ENCODE assay signal across 8 cellular contexts in genomic region chr7:72493850-72494661, GRCh38.
DNase-seq lines count a peak whose midpoint lies in the region; ATAC-seq, FAIRE-seq and TF ChIP-seq lines count a peak whose summit lies in the region.

No MANE protein-coding gene starts in this region.

- no peaks in the 10 kb centered on the region for H3K36me3 ChIP-seq in bronchial epithelial cell (ENCODE audit: control insufficient read depth, insufficient read depth, low read length)
- H3K36me3 ChIP-seq in keratinocyte (ENCODE audit: control insufficient read depth in 2 of 2, extremely low read depth in 1 of 2, insufficient read depth in 2 of 2, low read length in 2 of 2), result no peaks in the 10 kb centered on the region

- no peaks in the 10 kb centered on the region for H3K79me2 ChIP-seq in keratinocyte (ENCODE audit: control insufficient read depth, insufficient read depth, low read length)

- no peak overlapping the region for H3K4me3 ChIP-seq in GM12865 (ENCODE audit: low read depth, low read length)
- H3K4me3 ChIP-seq in bronchial epithelial cell (ENCODE audit: low read depth, low read length), result no peak overlapping the region
- H3K4me3 ChIP-seq in keratinocyte (ENCODE audit: control insufficient read depth in 2 of 3, extremely low read depth in 1 of 3, insufficient read depth in 2 of 3, low read depth in 1 of 3, low read length in 3 of 3), result no peak overlapping the region

- no peaks in the 10 kb centered on the region for H3K9me3 ChIP-seq in T-helper 17 cell (ENCODE audit: control insufficient read depth, low read length, poor library complexity, severe bottlenecking)
- no peaks in the 10 kb centered on the region for H3K9me3 ChIP-seq in keratinocyte (ENCODE audit: control insufficient read depth, low read depth, low read length)

- no peak overlapping the region for H2AFZ ChIP-seq in keratinocyte (ENCODE audit: control insufficient read depth, low read length)

- H3K27me3 Mint-ChIP-seq in T-helper 17 cell, result peaks cover 10% of the 10 kb centered on the region

- TF ChIP-seq CTCF in GM12865 (IDR thresholded peaks at IDR 0.05; ENCODE audit: insufficient read depth, low read depth, low read length, missing control alignments) (peak; percentile 71), bronchial epithelial cell (IDR thresholded peaks at IDR 0.05; ENCODE audit: insufficient read depth, low read length, severe bottlenecking) (peak; percentile 65), keratinocyte (optimal IDR thresholded peaks at IDR 0.05 in 1 of 3, IDR thresholded peaks at IDR 0.05 in 1 of 3, conservative IDR thresholded peaks at IDR 0.05 in 1 of 3; ENCODE audit: extremely low read depth in 1 of 3, insufficient read depth in 2 of 3, low read length in 3 of 3) (peak; percentile 55 to 73 (median 68))

- H3K4me1 Mint-ChIP-seq in T-helper 17 cell, result peaks cover 2% of the 10 kb centered on the region

- no peaks in the 10 kb centered on the region for H3K9me1 ChIP-seq in keratinocyte (ENCODE audit: control insufficient read depth, extremely low read depth, insufficient read depth, low read length)

- H3K27me3 ChIP-seq in bronchial epithelial cell (ENCODE audit: control insufficient read depth, insufficient read depth, low read length) (no peaks in the 10 kb centered on the region), keratinocyte (ENCODE audit: control insufficient read depth, extremely low read depth, insufficient read depth, low read length) (no peaks in the 10 kb centered on the region)

- H3K9ac ChIP-seq in keratinocyte (ENCODE audit: control insufficient read depth, extremely low read depth, insufficient read depth, low read length), result no peak overlapping the region

- ATAC-seq in T-helper 17 cell (no peak), GM21786 (IDR thresholded peaks at IDR 0.05; ENCODE audit: unreplicated experiment) (no peak)

- H3K36me3 Mint-ChIP-seq in T-helper 17 cell (ENCODE audit: low read depth), result no peaks in the 10 kb centered on the region

- no peak overlapping the region for H3K27ac Mint-ChIP-seq in T-helper 17 cell

- no peak overlapping the region for H3K27ac ChIP-seq in keratinocyte (ENCODE audit: control insufficient read depth, insufficient read depth, low read length)

- H4K20me1 ChIP-seq in keratinocyte (ENCODE audit: control insufficient read depth, extremely low read depth, insufficient read depth, low read length), result no peaks in the 10 kb centered on the region

- peak; percentile 7 for DNase-seq in 8988T
- DNase-seq in GM12865 (ENCODE audit: low read depth), result peak; percentile 88
- peak; percentile 81 for DNase-seq in NAMALWA (ENCODE audit: low spot score)
- DNase-seq in T-helper 17 cell, result peak in 2 of 3 donors; percentile 14 to 24
- peak; percentile 26 for DNase-seq in bronchial epithelial cell (ENCODE audit: low read depth)
- no peak for DNase-seq in keratinocyte (ENCODE audit: low read depth, low spot score)
- DNase-seq in stimulated activated CD4-positive, alpha-beta T cell treated with anti-CD3 and anti-CD28 coated beads, Interleukin-4, amount 100 ng/mL, for 4 hours, result peak; percentile 3 to 43

- H3K4me1 ChIP-seq in keratinocyte (ENCODE audit: control insufficient read depth, extremely low read depth, insufficient read depth, low read length), result no peaks in the 10 kb centered on the region

- no peak overlapping the region for H3K4me3 Mint-ChIP-seq in T-helper 17 cell

- FAIRE-seq in bronchial epithelial cell (lab: Jason Lieb, UNC) (no peak), keratinocyte (lab: Jason Lieb, UNC) (peak; percentile 66)

- dilution Hi-C loops in keratinocyte (cut with MboI; ENCODE audit: extremely low pct_ligation_motif_present, low sequenced_read_pairs), result no loop called here

- no peak overlapping the region for H3K4me2 ChIP-seq in keratinocyte (ENCODE audit: control insufficient read depth, extremely low read depth, insufficient read depth, low read depth, low read length)
